ENCODE assay signal across 10 cellular contexts in genomic region chr22:40597541-40598453, GRCh38. TPM values are rescaled to one million over a fixed set of nuclear protein-coding genes. Genes with fewer than 3 reads are reported as not detected.
DNase-seq lines count a peak whose midpoint lies in the region; ATAC-seq and TF ChIP-seq lines count a peak whose summit lies in the region.
"Had no signal": no experiment of that assay in that cellular context is flagged by ENCODE, and none has a peak within 500 bp of the region (broad histone marks: within the 10 kb centered on the region; RNA-seq: fewer than 3 reads in every experiment).

No MANE protein-coding gene starts in this region.

- H3K9me3 ChIP-seq in Karpas-422 (ENCODE audit: low read length) = no peaks in the 10 kb centered on the region
- H3K9me3 ChIP-seq in breast epithelium = no peaks in the 10 kb centered on the region
- H3K9me3 ChIP-seq in upper lobe of right lung = no peaks in the 10 kb centered on the region

- H3K4me2 ChIP-seq in Karpas-422 (ENCODE audit: low read depth, low read length, poor library complexity, severe bottlenecking) = peak overlapping the region; percentile 64

- DNase-seq in Karpas-422 (peak; percentile 52), breast epithelium (ENCODE audit: low spot score in 2 of 2) (no peak), left kidney (ENCODE audit: low read depth, low spot score) (peak; percentile 29), upper lobe of right lung (no peak), DMS153 treated with DMSO at 0.1 percent for 48 hours (lab: John Stamatoyannopoulos, UW; ENCODE audit: unreplicated experiment) (no peak)
- DNase-seq in naive thymus-derived CD8-positive, alpha-beta T cell = no peak
- DNase-seq: T-helper 9 cell had no signal

- peak overlapping the region; percentile 24; the same call in 1 of the 2 replicates for H3K4me3 ChIP-seq in Karpas-422 (ENCODE audit: low read length)
- peak overlapping the region in 1 of 3 donors; percentile 10 for H3K4me3 ChIP-seq in breast epithelium
- H3K4me3 ChIP-seq in upper lobe of right lung = no peak overlapping the region

- no peaks in the 10 kb centered on the region for H3K9me3 Mint-ChIP-seq in naive thymus-derived CD8-positive, alpha-beta T cell
- H3K9me3 Mint-ChIP-seq: activated T-helper 1 cell treated with anti-CD3 and anti-CD28 coated beads, Interleukin-12 subunit alpha, Interleukin-12 subunit beta, Interleukin-2, Interleukin-4 antibody, amounts not matched to agents 30 ng/mL and 10 ng/mL and 1 ng/mL, durations not matched to agents 14 hours and 24 hours and 36 hours had no signal

- H3K27me3 ChIP-seq in Karpas-422 (ENCODE audit: low read length) (no peaks in the 10 kb centered on the region), breast epithelium (no peaks in the 10 kb centered on the region), upper lobe of right lung (no peaks in the 10 kb centered on the region)
- H3K27me3 ChIP-seq: dorsolateral prefrontal cortex had no signal

- no peak for TF ChIP-seq POLR2A in breast epithelium (IDR thresholded peaks at IDR 0.05)

- POLR2A ChIA-PET in naive thymus-derived CD8-positive, alpha-beta T cell (lab: Charles Lee) = no interaction called here

- peaks cover 96% of the 10 kb centered on the region for H3K79me2 ChIP-seq in Karpas-422 (ENCODE audit: low read length)

- no peaks in the 10 kb centered on the region for H3K9me2 ChIP-seq in Karpas-422 (replicated peaks; ENCODE audit: insufficient read depth, low read length)

- peaks cover 32 to 77% (median 58%) of the 10 kb centered on the region in 4 donors for H3K4me1 Mint-ChIP-seq in naive thymus-derived CD8-positive, alpha-beta T cell

- no peaks in the 10 kb centered on the region for H3K27me3 Mint-ChIP-seq in naive thymus-derived CD8-positive, alpha-beta T cell

- TF ChIP-seq CTCF in breast epithelium (IDR thresholded peaks at IDR 0.05) (no peak), upper lobe of right lung (IDR thresholded peaks at IDR 0.05) (no peak)

- H3K4me3 Mint-ChIP-seq in naive thymus-derived CD8-positive, alpha-beta T cell = no peak overlapping the region
- H3K4me3 Mint-ChIP-seq: activated T-helper 1 cell treated with anti-CD3 and anti-CD28 coated beads, Interleukin-12 subunit alpha, Interleukin-12 subunit beta, Interleukin-2, Interleukin-4 antibody, amounts not matched to agents 30 ng/mL and 10 ng/mL and 1 ng/mL, durations not matched to agents 14 hours and 24 hours and 36 hours had no signal

- ATAC-seq in upper lobe of right lung = no peak
- no peak for ATAC-seq in GM19395 (IDR thresholded peaks at IDR 0.05; ENCODE audit: unreplicated experiment)
- ATAC-seq in naive thymus-derived CD8-positive, alpha-beta T cell = no peak

- peaks cover 0 to 4% (median 0%) of the 10 kb centered on the region in 3 donors for H3K36me3 Mint-ChIP-seq in naive thymus-derived CD8-positive, alpha-beta T cell

- peak overlapping the region; percentile 30; the same call in 1 of the 2 replicates for H3K9ac ChIP-seq in Karpas-422 (ENCODE audit: low read length)

- no peak overlapping the region for H2AFZ ChIP-seq in Karpas-422 (ENCODE audit: low read length)

- peak overlapping the region in 1 of 10 donors; percentile 15 for H3K27ac Mint-ChIP-seq in naive thymus-derived CD8-positive, alpha-beta T cell
- H3K27ac Mint-ChIP-seq: activated T-helper 1 cell treated with anti-CD3 and anti-CD28 coated beads, Interleukin-12 subunit alpha, Interleukin-12 subunit beta, Interleukin-2, Interleukin-4 antibody, amounts not matched to agents 30 ng/mL and 10 ng/mL and 1 ng/mL, durations not matched to agents 14 hours and 24 hours and 36 hours had no signal

- H3K36me3 ChIP-seq in Karpas-422 (ENCODE audit: insufficient read depth, low read length) (no peaks in the 10 kb centered on the region), breast epithelium (no peaks in the 10 kb centered on the region), upper lobe of right lung (no peaks in the 10 kb centered on the region)

- H3K27ac ChIP-seq in Karpas-422 (ENCODE audit: low read length) (peak overlapping the region; percentile 61), breast epithelium (peak overlapping the region; percentile 32 to 59), upper lobe of right lung (peak overlapping the region; percentile 1)

- H4K20me1 ChIP-seq in Karpas-422 (ENCODE audit: insufficient read depth, low read depth, low read length) = peaks cover 35% of the 10 kb centered on the region; the same call in 1 of the 2 replicates

- intact Hi-C loops in breast epithelium (cut with DNase I; ENCODE audit: low total_unique reads) = no loop called here
- intact Hi-C loops in upper lobe of right lung (cut with DNase I) = no loop called here

- H3K4me1 ChIP-seq in Karpas-422 (ENCODE audit: low read length) (peaks cover 69% of the 10 kb centered on the region), breast epithelium (peaks cover 0 to 4% of the 10 kb centered on the region in 2 donors), upper lobe of right lung (peaks cover 34% of the 10 kb centered on the region)

RNA-seq across cellular contexts. Expression of gene MRTFA, which starts 38.7 kb away (rescaled TPM):
- 37.2 and 51.6 TPM in 2 replicates for total RNA-seq in Karpas-422 (2014; rRNA removed; shearing (Covaris generic); ENCODE audit: low replicate concordance)
- total RNA-seq in breast epithelium (10 to 100 TPM; 47.0 to 69.2 (median 65.7) TPM), upper lobe of right lung (60.4 TPM)
- 100 to 1,000 TPM; 120 to 122 TPM for total RNA-seq in naive thymus-derived CD8-positive, alpha-beta T cell
- 10 to 100 TPM; 10.7 to 31.0 (median 21.8) TPM for polyA plus RNA-seq in naive thymus-derived CD8-positive, alpha-beta T cell

Comparison
In these comparisons a context has a peak if more than half of its experiments do, and no peak if none do; other contexts are left out.
1. DNase-seq: peak in Karpas-422 (single experiment) and left kidney (single experiment); none in breast epithelium (0 of 2), upper lobe of right lung (single experiment), DMS153 treated with DMSO at 0.1 percent for 48 hours (single experiment) and naive thymus-derived CD8-positive, alpha-beta T cell (0 of 10).
2. H3K27ac ChIP-seq: peak in every context shown above with its lines; median percentile 61 in Karpas-422; 46 in breast epithelium; 1 in upper lobe of right lung.